ENCODE assay signal across 20 cellular contexts in genomic region chr17:73718362-73718761, GRCh38.
"Had no signal": no experiment of that assay in that cellular context is flagged by ENCODE, and none has a peak within 500 bp of the region (broad histone marks: within the 10 kb centered on the region; RNA-seq: fewer than 3 reads in every experiment).

No MANE protein-coding gene starts in this region.

- DNase-seq: cortex of kidney; dorsolateral prefrontal cortex; effector CD8-positive, alpha-beta T cell; foreskin melanocyte; kidney glomerular epithelial cell; mammary epithelial cell; ovary; right cardiac atrium; stimulated activated CD4-positive, alpha-beta T cell treated with anti-CD3 and anti-CD28 coated beads, Interleukin-2, amount 100 ng/mL, for 48 hours; stimulated activated naive CD4-positive, alpha-beta T cell treated with Interleukin-2 at 50 U/mL for 16 hours; tibial artery; upper lobe of left lung had no signal

- H3K27ac ChIP-seq: neural progenitor cell, ovary, suprapubic skin, tibial artery, upper lobe of left lung, vagina had no signal

- H3K36me3 Mint-ChIP-seq: natural killer cell treated with Interleukin-12 subunit alpha and Interleukin-12 subunit beta and Interleukin-15 and Interleukin-18, amount 100 ng/mL, for 72 hours; neural progenitor cell had no signal

- H3K9ac ChIP-seq: neural progenitor cell had no signal

- H3K4me3 Mint-ChIP-seq: natural killer cell treated with Interleukin-12 subunit alpha and Interleukin-12 subunit beta and Interleukin-15 and Interleukin-18, amount 100 ng/mL, for 72 hours had no signal

- H2AFZ ChIP-seq: neural progenitor cell had no signal

- ATAC-seq: right cardiac atrium had no signal

- H3K4me3 ChIP-seq: mucosa of descending colon, neural progenitor cell, ovary, suprapubic skin, tibial artery, upper lobe of left lung, vagina had no signal

- H3K4me1 ChIP-seq: tibial artery had no signal

- H3K4me2 ChIP-seq: neural progenitor cell had no signal

- H3K36me3 ChIP-seq: neural progenitor cell, ovary, suprapubic skin, tibial artery, upper lobe of left lung, vagina had no signal

- FAIRE-seq: islet of Langerhans, small intestine had no signal

- H3K27ac Mint-ChIP-seq: natural killer cell treated with Interleukin-12 subunit alpha and Interleukin-12 subunit beta and Interleukin-15 and Interleukin-18, amount 100 ng/mL, for 72 hours; progenitor cell of endocrine pancreas had no signal

- H3K9me3 ChIP-seq: mucosa of descending colon, ovary, suprapubic skin, tibial artery, upper lobe of left lung, vagina had no signal

- H3K9me3 Mint-ChIP-seq: natural killer cell treated with Interleukin-12 subunit alpha and Interleukin-12 subunit beta and Interleukin-15 and Interleukin-18, amount 100 ng/mL, for 72 hours; neural progenitor cell had no signal

- H3K27me3 ChIP-seq: neural progenitor cell, ovary, upper lobe of left lung, vagina had no signal
